In the genomic region with DNA sequence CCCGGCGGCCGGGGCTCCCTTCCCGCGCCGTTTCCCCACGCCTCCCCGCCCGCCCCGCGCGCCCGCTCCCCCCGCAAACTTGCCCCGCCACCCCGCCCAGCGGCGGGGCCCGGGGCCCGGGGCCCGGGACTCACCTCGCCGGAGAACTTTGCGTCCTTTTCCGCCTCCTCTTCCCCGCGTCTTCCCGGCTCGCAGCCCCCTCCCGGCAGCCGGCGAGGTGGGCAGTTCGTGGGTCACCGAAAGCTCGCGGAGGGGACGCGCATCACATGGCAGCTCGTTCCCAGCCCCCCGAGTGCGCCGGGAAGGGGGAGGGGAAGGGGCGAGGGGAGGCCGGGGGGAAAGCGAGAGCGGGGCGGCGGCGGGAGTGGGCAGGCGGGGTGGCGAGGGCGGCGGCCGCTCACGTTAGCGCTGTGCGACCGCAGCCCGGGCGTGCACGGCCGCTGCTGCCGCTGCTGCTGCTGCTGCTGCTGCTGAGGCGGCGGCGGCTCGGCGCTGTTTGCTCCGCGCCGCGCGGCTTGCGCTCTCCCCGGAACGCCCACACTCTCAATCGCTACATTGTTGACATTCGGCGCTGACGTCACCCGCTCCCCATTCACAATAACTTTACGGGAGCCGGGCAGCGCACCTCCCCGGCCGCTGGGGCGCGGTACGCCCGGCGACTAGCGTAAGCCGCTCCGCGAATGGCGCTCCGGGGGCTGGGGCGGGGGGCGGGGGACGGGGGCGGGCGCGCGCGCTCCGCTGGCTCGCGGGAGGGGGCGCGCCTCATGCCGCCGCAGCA, we compare ENCODE assay signal across 8 cellular contexts. TPM values are rescaled to one million over a fixed set of nuclear protein-coding genes. Genes with fewer than 3 reads are reported as not detected.
DNase-seq lines count a peak whose midpoint lies in the region; ATAC-seq and TF ChIP-seq lines count a peak whose summit lies in the region.

A gene (minus strand): TSS at position 498 of the 778 bp plus-strand sequence. CDS start 287,999 bp downstream, outside the sequence.

- peak in 1 of 2 donors; percentile 38 for TF ChIP-seq POLR2A in vagina (IDR thresholded peaks at IDR 0.05)

- DNase-seq in GM12864 (ENCODE audit: low read depth) (peak; percentile 26), NCI-H1417 treated with DMSO at 0.1 percent for 48 hours (lab: John Stamatoyannopoulos, UW) (peak; percentile 60), ascending aorta (ENCODE audit: low spot score in 2 of 2) (peak; percentile 75 to 96), hippocampal formation (lab: John Stamatoyannopoulos, UW) (peak; percentile 81 to 82), renal cortical epithelial cell (ENCODE audit: low read depth) (peak; percentile 69), vagina (ENCODE audit: extremely low spot score in 2 of 2) (no peak)

- intact Hi-C loops in T-helper 2 cell treated with Interferon-gamma antibody and Interleukin-4, amounts not matched to agents 100 ng/mL and 5 ng/mL, for 36 hours (cut with micrococcal nuclease) = loop anchor here (1.0 to 5.0 kb wide), 9 partner anchors 54 to 1214 kb away; a partner anchor contains a TSS
- intact Hi-C loops in ascending aorta (cut with DNase I) = loop anchor here (1.0 to 5.0 kb wide), 9 partner anchors 72 to 468 kb away; a partner anchor contains a TSS
- intact Hi-C loops in vagina (cut with DNase I) = loop anchor here (10.0 kb wide), 1 partner anchor 202 kb away; no protein-coding TSS in a partner anchor

- H3K4me3 ChIP-seq in GM12864 (ENCODE audit: low read depth, low read length) = peak within 1 kb of the TSS; percentile 39
- peak within 1 kb of the TSS; percentile 87 to 94 for H3K4me3 ChIP-seq in ascending aorta
- peak within 1 kb of the TSS; percentile 84 to 95 for H3K4me3 ChIP-seq in vagina

- H3K4me1 ChIP-seq in ascending aorta (peaks cover 2 to 10% of the 10 kb centered on the region in 2 donors), vagina (peaks cover 17% of the 10 kb centered on the region)

- H3K27me3 ChIP-seq in ascending aorta (no peaks in the 10 kb centered on the region), vagina (no peaks in the 10 kb centered on the region)

- H3K27ac ChIP-seq in ascending aorta (peak within 1 kb of the TSS; percentile 91 to 95), vagina (peak within 1 kb of the TSS; percentile 91)

- TF ChIP-seq CTCF in GM12864 (IDR thresholded peaks at IDR 0.05; ENCODE audit: low read depth, low read length, missing control alignments) = no peak
- peak in 1 of 3 experiments; percentile 18 for TF ChIP-seq CTCF in ascending aorta (IDR thresholded peaks at IDR 0.05)
- no peak for TF ChIP-seq CTCF in vagina (IDR thresholded peaks at IDR 0.05)

- H3K36me3 ChIP-seq in ascending aorta = no peaks in the 10 kb centered on the region
- H3K36me3 ChIP-seq in vagina = no peaks in the 10 kb centered on the region

- H3K9me3 ChIP-seq in ascending aorta (no peaks in the 10 kb centered on the region), vagina (no peaks in the 10 kb centered on the region)

- peak; percentile 77 for ATAC-seq in HG02759 (IDR thresholded peaks at IDR 0.05; ENCODE audit: unreplicated experiment)

RNA-seq across cellular contexts. Expression of the gene that starts here (rescaled TPM):
- 33.2 and 35.2 TPM in 2 replicates for total RNA-seq in T-helper 2 cell treated with Interferon-gamma antibody and Interleukin-4, amounts not matched to agents 100 ng/mL and 5 ng/mL, for 36 hours
- 7.7 TPM for total RNA-seq in ascending aorta
- total RNA-seq in renal cortical epithelial cell = 0.52 and 0.89 TPM in 2 replicates
- total RNA-seq in vagina = 6.4 TPM

Comparison
In these comparisons a context has a peak if more than half of its experiments do, and no peak if none do; other contexts are left out.
1. Peak in DNase-seq in renal cortical epithelial cell; RNA of the gene not detected or under 1 TPM.
2. DNase-seq: peak in GM12864 (single experiment), NCI-H1417 treated with DMSO at 0.1 percent for 48 hours (single experiment), ascending aorta (2 of 2) and hippocampal formation (2 of 2); none in vagina (0 of 2).
3. H3K4me3 ChIP-seq: peak in every context shown above with its lines; median percentile 90 in ascending aorta; 90 in vagina; 39 in GM12864.